In the genomic region with DNA sequence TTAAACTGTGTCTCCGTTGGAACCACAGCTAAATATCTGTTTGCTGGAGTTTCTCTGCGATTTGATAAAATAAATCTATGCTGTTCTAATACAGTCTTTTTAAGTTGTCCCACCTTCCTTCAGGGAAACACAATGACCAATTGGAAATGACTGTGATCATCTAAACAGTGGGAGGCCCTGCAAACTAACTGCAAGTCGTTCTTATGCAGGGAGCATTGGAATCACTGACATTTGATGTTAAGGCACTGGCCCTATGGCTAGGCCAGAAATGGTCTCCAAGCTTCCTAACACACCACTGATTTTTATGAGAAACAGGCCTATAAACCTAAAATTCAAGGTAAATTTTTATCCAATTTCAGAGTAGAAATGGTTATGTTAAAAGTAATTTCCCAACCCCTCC, we compare ENCODE assay signal across 18 cellular contexts.
DNase-seq lines count a peak whose midpoint lies in the region; ATAC-seq and TF ChIP-seq lines count a peak whose summit lies in the region.
"Had no signal": no experiment of that assay in that cellular context is flagged by ENCODE, and none has a peak within 500 bp of the region (broad histone marks: within the 10 kb centered on the region; RNA-seq: fewer than 3 reads in every experiment).

No MANE protein-coding gene starts in this region.

- no peaks in the 10 kb centered on the region for H4K20me1 ChIP-seq in H9 (ENCODE audit: control insufficient read depth, insufficient read depth, insufficient read length)

- no peaks in the 10 kb centered on the region for H3K23me2 ChIP-seq in H9 (ENCODE audit: insufficient read length, low read depth, low read length, poor library complexity, severe bottlenecking)

- no peak overlapping the region for H4K12ac ChIP-seq in trophoblast cell (ENCODE audit: low read depth, low read length)

- peaks cover 49% of the 10 kb centered on the region for H3K4me1 Mint-ChIP-seq in WTC11
- H3K4me1 Mint-ChIP-seq in H9: peaks cover 34% of the 10 kb centered on the region in 2 experiments
- no peaks in the 10 kb centered on the region for H3K4me1 Mint-ChIP-seq in activated CD8-positive, alpha-beta memory T cell treated with anti-CD3 and anti-CD28 coated beads, Interleukin-2, amount 10 ng/mL, durations not matched to agents 7 days and 5 days
- H3K4me1 Mint-ChIP-seq: CD4-positive, CD25-positive, alpha-beta regulatory T cell; CD8-positive, alpha-beta memory T cell had no signal

- H2AK5ac ChIP-seq in trophoblast cell (ENCODE audit: low read length): peak overlapping the region; percentile 69
- H2AK5ac ChIP-seq in H9 (ENCODE audit: insufficient read length, low read length): no peak overlapping the region

- H3K27ac Mint-ChIP-seq in WTC11: no peak overlapping the region
- no peak overlapping the region for H3K27ac Mint-ChIP-seq in H9
- no peak overlapping the region for H3K27ac Mint-ChIP-seq in activated CD8-positive, alpha-beta memory T cell treated with anti-CD3 and anti-CD28 coated beads, Interleukin-2, amount 10 ng/mL, durations not matched to agents 7 days and 5 days
- H3K27ac Mint-ChIP-seq: CD4-positive, CD25-positive, alpha-beta regulatory T cell; CD8-positive, alpha-beta memory T cell had no signal

- no peak overlapping the region for H3K56ac ChIP-seq in H9 (ENCODE audit: insufficient read length, low read depth, low read length)

- H3K4me2 ChIP-seq in trophoblast cell (ENCODE audit: low read length): no peak overlapping the region
- H3K4me2 ChIP-seq in H9 (ENCODE audit: insufficient read depth, insufficient read length, low read length): no peak overlapping the region

- H3K14ac ChIP-seq in trophoblast cell (ENCODE audit: low read length) (no peak overlapping the region), H9 (ENCODE audit: insufficient read depth, low read length) (no peak overlapping the region)

- H2AFZ ChIP-seq in trophoblast cell (ENCODE audit: insufficient read depth, low read length, poor library complexity) (no peak overlapping the region), H9 (ENCODE audit: low read length) (no peak overlapping the region)

- H3K9me3 ChIP-seq in trophoblast cell (ENCODE audit: insufficient read depth, low read depth, low read length) (no peaks in the 10 kb centered on the region), H9 (ENCODE audit: control insufficient read depth, low read depth, low read length) (no peaks in the 10 kb centered on the region)
- H3K9me3 ChIP-seq: BE2C had no signal

- TF ChIP-seq CTCF in WTC11 (IDR thresholded peaks at IDR 0.05): no peak
- no peak for TF ChIP-seq CTCF in H9 (conservative IDR thresholded peaks at IDR 0.05)

- ATAC-seq in WTC11: peak; percentile 86
- ATAC-seq in HG03045 (IDR thresholded peaks at IDR 0.05; ENCODE audit: unreplicated experiment): no peak
- ATAC-seq in activated CD8-positive, alpha-beta memory T cell treated with anti-CD3 and anti-CD28 coated beads, Interleukin-2, amount 10 ng/mL, durations not matched to agents 7 days and 5 days: no peak
- ATAC-seq: GM12878, HepG2 had no signal

- peaks cover 2 to 6% of the 10 kb centered on the region in 2 experiments for H3K4me1 ChIP-seq in trophoblast cell (ENCODE audit: control insufficient read depth in 1 of 2, insufficient read depth in 2 of 2, low read length in 2 of 2)
- H3K4me1 ChIP-seq in H9 (ENCODE audit: insufficient read depth, low read length): no peaks in the 10 kb centered on the region; the same call in 1 of the 2 replicates
- H3K4me1 ChIP-seq: BE2C had no signal

- H3K27me3 ChIP-seq in H7 (ENCODE audit: control insufficient read depth, insufficient read depth, low read length) (no peaks in the 10 kb centered on the region), trophoblast cell (ENCODE audit: insufficient read depth, low read length) (no peaks in the 10 kb centered on the region), H9 (ENCODE audit: insufficient read depth, low read length) (no peaks in the 10 kb centered on the region)
- H3K27me3 ChIP-seq: BE2C had no signal

- H2BK15ac ChIP-seq in H9 (ENCODE audit: low read depth, low read length): no peak overlapping the region

- no peak overlapping the region for H3K27ac ChIP-seq in trophoblast cell (ENCODE audit: low read depth, low read length)
- H3K27ac ChIP-seq in H9 (ENCODE audit: insufficient read length, low read depth, low read length): no peak overlapping the region

- no peak overlapping the region for H4K5ac ChIP-seq in H9 (ENCODE audit: insufficient read length, low read depth, low read length)

- H3K4me3 Mint-ChIP-seq in WTC11 (no peak overlapping the region), H9 (no peak overlapping the region)
- no peak overlapping the region for H3K4me3 Mint-ChIP-seq in activated CD8-positive, alpha-beta memory T cell treated with anti-CD3 and anti-CD28 coated beads, Interleukin-2, amount 10 ng/mL, durations not matched to agents 7 days and 5 days
- H3K4me3 Mint-ChIP-seq: CD4-positive, CD25-positive, alpha-beta regulatory T cell; CD8-positive, alpha-beta memory T cell had no signal

- DNase-seq in H7 (peak; percentile 1), WTC11 (ENCODE audit: low spot score) (no peak), iPS-NIHi11 (ENCODE audit: low spot score) (peak; percentile 22), trophoblast cell (no peak), H9 (no peak)
- no peak for DNase-seq in activated CD8-positive, alpha-beta memory T cell treated with anti-CD3 and anti-CD28 coated beads, Interleukin-2, amount 10 ng/mL, durations not matched to agents 7 days and 5 days
- DNase-seq: BE2C; C1 segment of cervical spinal cord; CD4-positive, CD25-positive, alpha-beta regulatory T cell; CD8-positive, alpha-beta memory T cell; COR-L47; DMS 273 treated with DMSO at 0.1 percent for 48 hours; DMS53; DND-41; EL had no signal

- CTCF ChIA-PET in WTC11 (lab: Charles Lee): interaction anchor here (0.6 to 1.7 kb wide), 2 partner anchors 20 to 87 kb away, joined by 3 read pairs; no protein-coding TSS in a partner anchor
- CTCF ChIA-PET in activated CD8-positive, alpha-beta memory T cell treated with anti-CD3 and anti-CD28 coated beads, Interleukin-2, amount 10 ng/mL, durations not matched to agents 7 days and 5 days (lab: Charles Lee): no interaction called here

- no peak overlapping the region for H3K18ac ChIP-seq in trophoblast cell (ENCODE audit: low read length)
- H3K18ac ChIP-seq in H9 (ENCODE audit: insufficient read length, low read depth, low read length): no peak overlapping the region

- H4K91ac ChIP-seq in trophoblast cell (ENCODE audit: low read depth, low read length) (peak overlapping the region; percentile 47), H9 (ENCODE audit: insufficient read length, low read depth, low read length) (no peak overlapping the region)

- no peaks in the 10 kb centered on the region for H3K79me2 ChIP-seq in trophoblast cell (ENCODE audit: control insufficient read depth, insufficient read depth, low read length, poor library complexity)
- H3K79me2 ChIP-seq in H9 (ENCODE audit: insufficient read depth, low read length): no peaks in the 10 kb centered on the region

- no peak overlapping the region for H3T11ph ChIP-seq in H9 (ENCODE audit: low read length)

- H2BK20ac ChIP-seq in H9 (ENCODE audit: low read depth, low read length, poor library complexity, severe bottlenecking): no peak overlapping the region

- H4K8ac ChIP-seq in trophoblast cell (ENCODE audit: low read depth, low read length) (no peak overlapping the region), H9 (replicated peaks; ENCODE audit: insufficient read length, low read depth, low read length) (no peak overlapping the region)

- H3K36me3 ChIP-seq in H7 (replicated peaks; ENCODE audit: control insufficient read depth, insufficient read depth, low read length): no peaks in the 10 kb centered on the region
- H3K36me3 ChIP-seq in trophoblast cell (ENCODE audit: control insufficient read depth in 1 of 2, insufficient read depth in 2 of 2, low read length in 2 of 2): no peaks in the 10 kb centered on the region
- H3K36me3 ChIP-seq: BE2C had no signal

- peaks cover 7% of the 10 kb centered on the region for H3K9me3 Mint-ChIP-seq in WTC11
- no peaks in the 10 kb centered on the region; a peak in 1 of 5 replicates for H3K9me3 Mint-ChIP-seq in H9
- H3K9me3 Mint-ChIP-seq in activated CD8-positive, alpha-beta memory T cell treated with anti-CD3 and anti-CD28 coated beads, Interleukin-2, amount 10 ng/mL, durations not matched to agents 7 days and 5 days (ENCODE audit: low read depth): no peaks in the 10 kb centered on the region
- H3K9me3 Mint-ChIP-seq: CD8-positive, alpha-beta memory T cell had no signal

- H3K9ac ChIP-seq in trophoblast cell (ENCODE audit: low read length) (no peak overlapping the region), H9 (ENCODE audit: extremely low read depth, insufficient read length, low read length) (no peak overlapping the region)

- H3K36me3 Mint-ChIP-seq in WTC11 (no peaks in the 10 kb centered on the region), H9 (ENCODE audit: insufficient read depth in 1 of 3, low read depth in 3 of 3) (no peaks in the 10 kb centered on the region)
- no peaks in the 10 kb centered on the region for H3K36me3 Mint-ChIP-seq in activated CD8-positive, alpha-beta memory T cell treated with anti-CD3 and anti-CD28 coated beads, Interleukin-2, amount 10 ng/mL, durations not matched to agents 7 days and 5 days
- H3K36me3 Mint-ChIP-seq: CD4-positive, CD25-positive, alpha-beta regulatory T cell; CD8-positive, alpha-beta memory T cell had no signal

- H3K23ac ChIP-seq in trophoblast cell (ENCODE audit: low read length): no peak overlapping the region
- no peak overlapping the region for H3K23ac ChIP-seq in H9 (ENCODE audit: insufficient read length, low read depth, low read length)

- H3K27me3 Mint-ChIP-seq in WTC11 (ENCODE audit: low read depth): peaks cover 6% of the 10 kb centered on the region
- no peaks in the 10 kb centered on the region for H3K27me3 Mint-ChIP-seq in H9 (ENCODE audit: low read depth)
- peaks cover 3% of the 10 kb centered on the region for H3K27me3 Mint-ChIP-seq in activated CD8-positive, alpha-beta memory T cell treated with anti-CD3 and anti-CD28 coated beads, Interleukin-2, amount 10 ng/mL, durations not matched to agents 7 days and 5 days
- H3K27me3 Mint-ChIP-seq: CD4-positive, CD25-positive, alpha-beta regulatory T cell had no signal

- H2BK5ac ChIP-seq in trophoblast cell (ENCODE audit: low read depth, low read length, poor library complexity): no peak overlapping the region
- no peak overlapping the region for H2BK5ac ChIP-seq in H9 (ENCODE audit: insufficient read length, low read length)

- H2BK120ac ChIP-seq in trophoblast cell (ENCODE audit: insufficient read depth, low read length, poor library complexity) (peak overlapping the region; percentile 51), H9 (ENCODE audit: low read depth, low read length, poor library complexity, severe bottlenecking) (no peak overlapping the region)

- H3K4me3 ChIP-seq in H7 (ENCODE audit: insufficient read depth, low read depth, low read length): no peak overlapping the region
- no peak overlapping the region for H3K4me3 ChIP-seq in trophoblast cell (ENCODE audit: low read depth, low read length)
- H3K4me3 ChIP-seq: GM12878 had no signal

- H3K79me1 ChIP-seq in trophoblast cell (ENCODE audit: low read length) (peaks cover 19% of the 10 kb centered on the region), H9 (ENCODE audit: insufficient read depth, low read depth, low read length, poor library complexity, severe bottlenecking) (no peaks in the 10 kb centered on the region)

- POLR2A ChIA-PET in WTC11 (lab: Charles Lee): no interaction called here

- H2BK12ac ChIP-seq in trophoblast cell (ENCODE audit: low read length) (peak overlapping the region; percentile 87), H9 (ENCODE audit: insufficient read length, low read depth, low read length) (no peak overlapping the region)

- WGBS in trophoblast cell (ENCODE audit: extremely low coverage, insufficient coverage, insufficient read length): no CpG with 5 or more reads among the region's 3 CpGs
- no CpG with 5 or more reads among the region's 3 CpGs for WGBS in H9 (ENCODE audit: extremely low coverage, insufficient read length, low lambda C conversion rate)

- no peak overlapping the region for H3K4ac ChIP-seq in trophoblast cell (ENCODE audit: low read depth, low read length)
- no peak overlapping the region for H3K4ac ChIP-seq in H9 (ENCODE audit: low read depth, low read length)

Comparison
In these comparisons a context has a peak if more than half of its experiments do, and no peak if none do; other contexts are left out.
1. DNase-seq: peak in H7 (single experiment) and iPS-NIHi11 (single experiment); none in WTC11 (single experiment), trophoblast cell (0 of 2), H9 (single experiment) and activated CD8-positive, alpha-beta memory T cell treated with anti-CD3 and anti-CD28 coated beads, Interleukin-2, amount 10 ng/mL, durations not matched to agents 7 days and 5 days (single experiment).